In the genomic region with DNA sequence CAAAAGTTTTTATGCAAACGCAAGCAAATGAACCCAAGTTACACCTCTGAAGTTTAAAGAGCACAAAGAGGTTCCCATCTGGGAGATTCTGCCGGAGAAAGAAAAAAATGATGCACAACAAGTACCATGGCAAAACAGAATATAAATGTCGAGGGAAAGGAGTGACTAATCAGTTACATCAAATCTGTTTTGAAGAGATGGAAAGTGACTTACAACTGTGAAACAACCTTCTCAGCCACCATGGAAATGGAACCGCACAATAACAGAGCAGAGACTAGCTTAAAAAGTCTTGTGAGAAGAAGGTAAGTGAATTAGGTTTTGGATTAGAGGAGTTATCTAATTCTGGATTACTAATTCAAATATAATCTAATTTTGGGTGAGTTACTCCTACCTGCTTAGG, we compare ENCODE assay signal across 12 cellular contexts. TPM values are rescaled to one million over a fixed set of nuclear protein-coding genes. Genes with fewer than 3 reads are reported as not detected.
DNase-seq lines count a peak whose midpoint lies in the region; ATAC-seq and TF ChIP-seq lines count a peak whose summit lies in the region.
"Had no signal": no experiment of that assay in that cellular context is flagged by ENCODE, and none has a peak within 500 bp of the region (broad histone marks: within the 10 kb centered on the region; RNA-seq: fewer than 3 reads in every experiment).

No MANE protein-coding gene starts in this region.

- H3K9me3 Mint-ChIP-seq in activated naive CD4-positive, alpha-beta T cell treated with anti-CD3 and anti-CD28 coated beads, Interleukin-2, amount 10 ng/mL, durations not matched to agents 7 days and 5 days = no peaks in the 10 kb centered on the region
- H3K9me3 Mint-ChIP-seq in stimulated activated effector memory CD8-positive, alpha-beta T cell treated with anti-CD3 and anti-CD28 coated beads, Interleukin-12 subunit alpha, Interleukin-12 subunit beta, amount 100 ng/mL, for 72 hours = no peaks in the 10 kb centered on the region

- H3K4me3 Mint-ChIP-seq in activated naive CD4-positive, alpha-beta T cell treated with anti-CD3 and anti-CD28 coated beads, Interleukin-2, amount 10 ng/mL, durations not matched to agents 7 days and 5 days = peak overlapping the region; percentile 98
- peak overlapping the region; percentile 97 for H3K4me3 Mint-ChIP-seq in stimulated activated effector memory CD8-positive, alpha-beta T cell treated with anti-CD3 and anti-CD28 coated beads, Interleukin-12 subunit alpha, Interleukin-12 subunit beta, amount 100 ng/mL, for 72 hours

- peaks cover 42% of the 10 kb centered on the region for H3K36me3 ChIP-seq in SK-N-MC (ENCODE audit: insufficient read depth, low read length)
- H3K36me3 ChIP-seq in gastroesophageal sphincter = peaks cover 3 to 22% of the 10 kb centered on the region in 2 donors
- H3K36me3 ChIP-seq: colonic mucosa had no signal

- peak overlapping the region; percentile 97 for H3K4me3 ChIP-seq in SK-N-MC
- peak overlapping the region; percentile 89 for H3K4me3 ChIP-seq in epithelial cell of esophagus (ENCODE audit: low read length)
- peak overlapping the region in 1 of 2 donors; percentile 86 for H3K4me3 ChIP-seq in gastroesophageal sphincter
- H3K4me3 ChIP-seq: colonic mucosa had no signal

- peak overlapping the region; percentile 42 for H3K27ac Mint-ChIP-seq in activated naive CD4-positive, alpha-beta T cell treated with anti-CD3 and anti-CD28 coated beads, Interleukin-2, amount 10 ng/mL, durations not matched to agents 7 days and 5 days
- H3K27ac Mint-ChIP-seq in stimulated activated effector memory CD8-positive, alpha-beta T cell treated with anti-CD3 and anti-CD28 coated beads, Interleukin-12 subunit alpha, Interleukin-12 subunit beta, amount 100 ng/mL, for 72 hours = peak overlapping the region; percentile 99

- no peak for DNase-seq in activated naive CD4-positive, alpha-beta T cell treated with anti-CD3 and anti-CD28 coated beads, Interleukin-2, amount 10 ng/mL, durations not matched to agents 7 days and 5 days
- no peak for DNase-seq in activated naive CD4-positive, alpha-beta T cell treated with Interleukin-2 at 50 U/mL for 16 hours
- DNase-seq in SK-N-MC (ENCODE audit: low read depth, low spot score) = no peak
- no peak for DNase-seq in epithelial cell of esophagus (ENCODE audit: low read depth)
- DNase-seq in stimulated activated effector memory CD8-positive, alpha-beta T cell treated with anti-CD3 and anti-CD28 coated beads, Interleukin-12 subunit alpha, Interleukin-12 subunit beta, amount 100 ng/mL, for 72 hours (ENCODE audit: low spot score in 2 of 2) = no peak
- DNase-seq in T1000 (lab: John Stamatoyannopoulos, UW) = no peak
- DNase-seq: colonic mucosa; NCI-H345; stimulated activated CD4-positive, alpha-beta T cell treated with anti-CD3 and anti-CD28 coated beads, Interleukin-1b, Interleukin-23, amount 100 ng/mL, for 48 hours had no signal

- H3K27ac ChIP-seq in SK-N-MC (peak overlapping the region; percentile 7; the same call in 1 of the 2 replicates), gastroesophageal sphincter (no peak overlapping the region)
- H3K27ac ChIP-seq: colonic mucosa had no signal

- H3K9me3 ChIP-seq in SK-N-MC (ENCODE audit: low read depth, low read length) (no peaks in the 10 kb centered on the region), gastroesophageal sphincter (no peaks in the 10 kb centered on the region)
- H3K9me3 ChIP-seq: colonic mucosa had no signal

- H3K36me3 Mint-ChIP-seq in activated naive CD4-positive, alpha-beta T cell treated with anti-CD3 and anti-CD28 coated beads, Interleukin-2, amount 10 ng/mL, durations not matched to agents 7 days and 5 days = peaks cover 31% of the 10 kb centered on the region
- peaks cover 84% of the 10 kb centered on the region for H3K36me3 Mint-ChIP-seq in stimulated activated effector memory CD8-positive, alpha-beta T cell treated with anti-CD3 and anti-CD28 coated beads, Interleukin-12 subunit alpha, Interleukin-12 subunit beta, amount 100 ng/mL, for 72 hours

- WGBS in gastroesophageal sphincter (ENCODE audit: low coverage in 1 of 2), 2 donors = 71 to 93% methylated on average over 3 to 4 of the region's 4 CpGs

- H3K4me1 Mint-ChIP-seq in activated naive CD4-positive, alpha-beta T cell treated with anti-CD3 and anti-CD28 coated beads, Interleukin-2, amount 10 ng/mL, durations not matched to agents 7 days and 5 days = peaks cover 47% of the 10 kb centered on the region
- peaks cover 43% of the 10 kb centered on the region for H3K4me1 Mint-ChIP-seq in stimulated activated effector memory CD8-positive, alpha-beta T cell treated with anti-CD3 and anti-CD28 coated beads, Interleukin-12 subunit alpha, Interleukin-12 subunit beta, amount 100 ng/mL, for 72 hours

- no peak for TF ChIP-seq EP300 in gastroesophageal sphincter (IDR thresholded peaks at IDR 0.05)

- no peaks in the 10 kb centered on the region for H3K27me3 ChIP-seq in gastroesophageal sphincter
- H3K27me3 ChIP-seq: colonic mucosa had no signal

- H3K9ac ChIP-seq in SK-N-MC (ENCODE audit: insufficient read length) = peak overlapping the region; percentile 78

- peaks cover 0 to 33% (median 10%) of the 10 kb centered on the region in 3 donors for H3K4me1 ChIP-seq in gastroesophageal sphincter
- H3K4me1 ChIP-seq: colonic mucosa had no signal

- no peak for TF ChIP-seq POLR2A in gastroesophageal sphincter (IDR thresholded peaks at IDR 0.05)

- CTCF ChIA-PET in activated naive CD4-positive, alpha-beta T cell treated with anti-CD3 and anti-CD28 coated beads, Interleukin-2, amount 10 ng/mL, durations not matched to agents 7 days and 5 days (lab: Charles Lee) = no interaction called here

- no peak for TF ChIP-seq CTCF in epithelial cell of esophagus (IDR thresholded peaks at IDR 0.05; ENCODE audit: insufficient read depth, low read depth, low read length, missing control alignments)
- TF ChIP-seq CTCF in gastroesophageal sphincter (IDR thresholded peaks at IDR 0.05) = no peak

- H3K27me3 Mint-ChIP-seq in activated naive CD4-positive, alpha-beta T cell treated with anti-CD3 and anti-CD28 coated beads, Interleukin-2, amount 10 ng/mL, durations not matched to agents 7 days and 5 days = peaks cover 4% of the 10 kb centered on the region

- ATAC-seq in stimulated activated effector memory CD8-positive, alpha-beta T cell treated with anti-CD3 and anti-CD28 coated beads, Interleukin-12 subunit alpha, Interleukin-12 subunit beta, amount 100 ng/mL, for 72 hours = no peak
- ATAC-seq in gastroesophageal sphincter (no peak), GM21367 (IDR thresholded peaks at IDR 0.05; ENCODE audit: unreplicated experiment) (no peak)
- ATAC-seq: left lobe of liver had no signal

RNA-seq across cellular contexts. Expression of a gene that starts 2.4 kb away (rescaled TPM):
- 10 to 100 TPM; 36.5 to 47.0 (median 42.2) TPM for total RNA-seq in gastroesophageal sphincter

RNA-seq across cellular contexts. Expression of a gene that starts 40.5 kb away (rescaled TPM):
- 10 to 100 TPM in 1 of 4 donors, 1 to 10 TPM in 3; 6.2 to 15.2 (median 7.8) TPM for total RNA-seq in gastroesophageal sphincter
